In genomic region chr16:85172465-85173071, GRCh38 we compare ENCODE assay signal across 8 cellular contexts.
DNase-seq lines count a peak whose midpoint lies in the region; FAIRE-seq and TF ChIP-seq lines count a peak whose summit lies in the region.

No MANE protein-coding gene starts in this region.

- FAIRE-seq in endothelial cell of umbilical vein (lab: Jason Lieb, UNC): no peak

- peak; percentile 29 for DNase-seq in NCI-H1436 (lab: John Stamatoyannopoulos, UW)
- DNase-seq in NCI-H1436 treated with DMSO at 0.1 percent for 48 hours (lab: John Stamatoyannopoulos, UW): no peak
- no peak for DNase-seq in NT2/D1 (ENCODE audit: low read depth, low spot score)
- DNase-seq in endothelial cell of umbilical vein (ENCODE audit: low read depth, low spot score): peak; percentile 71
- DNase-seq in osteoblast (ENCODE audit: insufficient read length, low spot score, missing footprints): peak; percentile 97
- no peak for DNase-seq in T-helper 1 cell
- DNase-seq in mesenteric fat pad (ENCODE audit: low spot score): no peak
- DNase-seq in stimulated activated CD4-positive, alpha-beta T cell treated with anti-CD3 and anti-CD28 coated beads, Interleukin-4, amount 100 ng/mL, for 24 hours: no peak

- H3K4me2 ChIP-seq in endothelial cell of umbilical vein (ENCODE audit: insufficient read depth, low read length) (peak overlapping the region; percentile 77), osteoblast (ENCODE audit: insufficient read depth, low read length) (peak overlapping the region; percentile 87)

- dilution Hi-C loops in endothelial cell of umbilical vein (cut with MboI; ENCODE audit: extremely low pct_ligation_motif_present, low sequenced_read_pairs): no loop called here

- H3K36me3 ChIP-seq in NT2/D1 (ENCODE audit: insufficient read depth, insufficient read length, low read length) (peaks cover 41% of the 10 kb centered on the region), endothelial cell of umbilical vein (ENCODE audit: control insufficient read depth in 2 of 2, extremely low read depth in 1 of 2, insufficient read depth in 2 of 2, low read length in 2 of 2) (no peaks in the 10 kb centered on the region), osteoblast (ENCODE audit: insufficient read depth, low read length) (peaks cover 3% of the 10 kb centered on the region)

- H3K9ac ChIP-seq in NT2/D1 (ENCODE audit: insufficient read length, low read depth) (peak overlapping the region; percentile 79), endothelial cell of umbilical vein (replicated peaks; ENCODE audit: extremely low read depth, insufficient read depth, low read length) (peak overlapping the region; percentile 22)

- H3K4me3 ChIP-seq in NT2/D1 (ENCODE audit: insufficient read length, low read depth) (peak overlapping the region; percentile 39), endothelial cell of umbilical vein (replicated peaks in 1 of 3; ENCODE audit: insufficient read depth in 1 of 3, low read depth in 1 of 3, low read length in 3 of 3) (peak overlapping the region in 2 of 3 experiments; percentile 15 to 39), osteoblast (ENCODE audit: insufficient read depth, low read length) (peak overlapping the region; percentile 69)

- peaks cover 45% of the 10 kb centered on the region for H3K4me1 ChIP-seq in NT2/D1 (ENCODE audit: insufficient read depth, insufficient read length)
- H3K4me1 ChIP-seq in endothelial cell of umbilical vein (ENCODE audit: control insufficient read depth, extremely low read depth, insufficient read depth, low read length): peaks cover 60% of the 10 kb centered on the region
- peaks cover 41% of the 10 kb centered on the region for H3K4me1 ChIP-seq in osteoblast (ENCODE audit: insufficient read depth, low read length)

- H3K79me2 ChIP-seq in endothelial cell of umbilical vein (ENCODE audit: control insufficient read depth, insufficient read depth, low read length) (peaks cover 5% of the 10 kb centered on the region), osteoblast (ENCODE audit: insufficient read depth, low read length) (peaks cover 53% of the 10 kb centered on the region)

- TF ChIP-seq CTCF in endothelial cell of umbilical vein (IDR thresholded peaks at IDR 0.05; ENCODE audit: extremely low read depth in 1 of 2, insufficient read depth in 1 of 2, low read depth in 1 of 2, low read length in 2 of 2) (peak; percentile 48 to 56), osteoblast (IDR thresholded peaks at IDR 0.05; ENCODE audit: extremely low read depth, low read depth, low read length) (peak; percentile 52)

- H3K9me3 ChIP-seq in NT2/D1 (ENCODE audit: insufficient read depth, low read length) (no peaks in the 10 kb centered on the region), endothelial cell of umbilical vein (replicated peaks; ENCODE audit: control insufficient read depth, insufficient read depth, low read length) (no peaks in the 10 kb centered on the region), osteoblast (ENCODE audit: low read depth, low read length) (no peaks in the 10 kb centered on the region)

- CTCF ChIA-PET in endothelial cell of umbilical vein (lab: Charles Lee): interaction anchor here (0.7 to 6.0 kb wide), 26 partner anchors 10 to 443 kb away, joined by 3 to 45 read pairs (median 5); partner anchors contain the start of gene KIAA0513

- H2AFZ ChIP-seq in endothelial cell of umbilical vein (ENCODE audit: low read depth, low read length): peak overlapping the region; percentile 26
- peak overlapping the region; percentile 45 for H2AFZ ChIP-seq in osteoblast (ENCODE audit: low read length)

- H4K20me1 ChIP-seq in endothelial cell of umbilical vein (replicated peaks; ENCODE audit: control insufficient read depth, extremely low read depth, insufficient read depth, low read length) (no peaks in the 10 kb centered on the region), osteoblast (ENCODE audit: insufficient read depth, low read length) (peaks cover 7% of the 10 kb centered on the region)

- H3K27ac ChIP-seq in endothelial cell of umbilical vein (ENCODE audit: insufficient read depth, low read depth, low read length): peak overlapping the region; percentile 93
- H3K27ac ChIP-seq in osteoblast (ENCODE audit: low read depth, low read length): peak overlapping the region; percentile 97

- no peak for TF ChIP-seq POLR2A in endothelial cell of umbilical vein (IDR thresholded peaks at IDR 0.05; ENCODE audit: low read depth, low read length)

- H3K27me3 ChIP-seq in NT2/D1 (ENCODE audit: insufficient read depth, insufficient read length) (no peaks in the 10 kb centered on the region), endothelial cell of umbilical vein (ENCODE audit: control insufficient read depth in 2 of 2, insufficient read depth in 2 of 2, low read length in 2 of 2) (no peaks in the 10 kb centered on the region), osteoblast (ENCODE audit: insufficient read depth, low read length) (no peaks in the 10 kb centered on the region)

- no peaks in the 10 kb centered on the region for H3K9me1 ChIP-seq in endothelial cell of umbilical vein (replicated peaks; ENCODE audit: control insufficient read depth, extremely low read depth, insufficient read depth, low read length)

- no TSS peak for BruUV-seq in endothelial cell of umbilical vein (replicated peaks; lab: Mats Ljungman, UMichigan)

- POLR2A ChIA-PET in endothelial cell of umbilical vein (lab: Charles Lee): no interaction called here

- intact Hi-C loops in endothelial cell of umbilical vein (cut with micrococcal nuclease): loop anchor here (1.0 to 2.0 kb wide), 3 partner anchors 28 to 58 kb away; no protein-coding TSS in a partner anchor

TF ChIP-seq in endothelial cell of umbilical vein, 7 proteins besides CTCF, POLR2A, EP300 and RAD21:
- TF ChIP-seq MAX (IDR thresholded peaks at IDR 0.05; ENCODE audit: insufficient read depth, insufficient read length) (no peak), POLR2AphosphoS5 (IDR thresholded peaks at IDR 0.05; ENCODE audit: insufficient read depth, low read depth, low read length) (no peak), JUN (IDR thresholded peaks at IDR 0.05; ENCODE audit: borderline replicate concordance, insufficient read depth, insufficient read length, low read depth) (no peak)

Comparison
In these comparisons a context has a peak if more than half of its experiments do, and no peak if none do; other contexts are left out.
1. DNase-seq: peak in NCI-H1436 (single experiment), endothelial cell of umbilical vein (single experiment) and osteoblast (single experiment); none in NCI-H1436 treated with DMSO at 0.1 percent for 48 hours (single experiment), NT2/D1 (single experiment), T-helper 1 cell (0 of 5), mesenteric fat pad (single experiment) and stimulated activated CD4-positive, alpha-beta T cell treated with anti-CD3 and anti-CD28 coated beads, Interleukin-4, amount 100 ng/mL, for 24 hours (single experiment).
2. Peak in every context shown above with its lines, with median percentiles within 50 percentile points of each other: H3K4me3 ChIP-seq.